In genomic region chr14:96352708-96353107, GRCh38 we compare ENCODE assay signal across 27 cellular contexts. TPM values are rescaled to one million over a fixed set of nuclear protein-coding genes. Genes with fewer than 3 reads are reported as not detected.
"Had no signal": no experiment of that assay in that cellular context is flagged by ENCODE, and none has a peak within 500 bp of the region (broad histone marks: within the 10 kb centered on the region; RNA-seq: fewer than 3 reads in every experiment).

No MANE protein-coding gene starts in this region.

- H3K4me3 Mint-ChIP-seq: activated CD4-positive, alpha-beta memory T cell treated with anti-CD3 and anti-CD28 coated beads for 36 hours; activated CD4-positive, alpha-beta T cell treated with anti-CD3 and anti-CD28 coated beads, Interleukin-2, amount 10 ng/mL, durations not matched to agents 7 days and 5 days; activated naive CD4-positive, alpha-beta T cell treated with anti-CD3 and anti-CD28 coated beads, Interleukin-2, amount 10 ng/mL, durations not matched to agents 7 days and 5 days; activated naive CD8-positive, alpha-beta T cell treated with anti-CD3 and anti-CD28 coated beads for 36 hours had no signal

- H3K4me3 ChIP-seq: SJCRH30 had no signal

- H3K27ac ChIP-seq: SJCRH30, VCaP had no signal

- H3K4me1 Mint-ChIP-seq: activated naive CD4-positive, alpha-beta T cell treated with anti-CD3 and anti-CD28 coated beads, Interleukin-2, amount 10 ng/mL, durations not matched to agents 7 days and 5 days had no signal

- H3K36me3 ChIP-seq: SJCRH30 had no signal

- H3K27me3 Mint-ChIP-seq: activated CD4-positive, alpha-beta memory T cell treated with anti-CD3 and anti-CD28 coated beads for 36 hours; activated CD4-positive, alpha-beta T cell treated with anti-CD3 and anti-CD28 coated beads, Interleukin-2, amount 10 ng/mL, durations not matched to agents 7 days and 5 days; activated naive CD4-positive, alpha-beta T cell treated with anti-CD3 and anti-CD28 coated beads, Interleukin-2, amount 10 ng/mL, durations not matched to agents 7 days and 5 days; activated naive CD8-positive, alpha-beta T cell treated with anti-CD3 and anti-CD28 coated beads for 36 hours had no signal

- ATAC-seq: Panc1 had no signal

- H3K27ac Mint-ChIP-seq: activated CD4-positive, alpha-beta memory T cell treated with anti-CD3 and anti-CD28 coated beads for 36 hours; activated CD4-positive, alpha-beta T cell treated with anti-CD3 and anti-CD28 coated beads, Interleukin-2, amount 10 ng/mL, durations not matched to agents 7 days and 5 days; activated naive CD4-positive, alpha-beta T cell treated with anti-CD3 and anti-CD28 coated beads, Interleukin-2, amount 10 ng/mL, durations not matched to agents 7 days and 5 days; activated naive CD8-positive, alpha-beta T cell treated with anti-CD3 and anti-CD28 coated beads for 36 hours; activated T-helper 2 cell treated with anti-CD3 and anti-CD28 coated beads, Interferon-gamma antibody, Interleukin-2, Interleukin-4, amounts not matched to agents 10 μg/mL and 5 μg/mL and 100 μg/mL, durations not matched to agents 14 hours and 24 hours and 36 hours had no signal

- H3K27me3 ChIP-seq: SJCRH30 had no signal

- H3K9me3 Mint-ChIP-seq: activated CD4-positive, alpha-beta memory T cell treated with anti-CD3 and anti-CD28 coated beads for 36 hours; activated naive CD4-positive, alpha-beta T cell treated with anti-CD3 and anti-CD28 coated beads, Interleukin-2, amount 10 ng/mL, durations not matched to agents 7 days and 5 days; activated T-helper 2 cell treated with anti-CD3 and anti-CD28 coated beads, Interferon-gamma antibody, Interleukin-2, Interleukin-4, amounts not matched to agents 10 μg/mL and 5 μg/mL and 100 μg/mL, durations not matched to agents 14 hours and 24 hours and 36 hours had no signal

- DNase-seq: activated CD4-positive, alpha-beta memory T cell treated with anti-CD3 and anti-CD28 coated beads for 36 hours; activated CD4-positive, alpha-beta T cell treated with anti-CD3 and anti-CD28 coated beads, Interleukin-2, amount 10 ng/mL, durations not matched to agents 7 days and 5 days; activated CD4-positive, CD25-positive, alpha-beta regulatory T cell; activated CD8-positive, alpha-beta memory T cell treated with anti-CD3 and anti-CD28 coated beads for 24 hours; activated gamma-delta T cell treated with Interleukin-2 at 50 U/mL for 16 hours; activated naive CD4-positive, alpha-beta T cell treated with anti-CD3 and anti-CD28 coated beads, Interleukin-2, amount 10 ng/mL, durations not matched to agents 7 days and 5 days; activated naive CD8-positive, alpha-beta T cell treated with anti-CD3 and anti-CD28 coated beads for 36 hours; activated T-cell treated with anti-CD3 and anti-CD28 coated beads, Interleukin-2, amount 50 U/mL, for 48 hours; aorta; central memory CD4-positive, alpha-beta T cell; MM.1S; NCI-H1105 treated with DMSO at 0.1 percent for 48 hours; NCI-H1436 treated with DMSO at 0.1 percent for 48 hours; NCI-H187; NCI-H2081; NCI-H510A treated with DMSO at 0.1 percent for 48 hours; NCI-H69; NK-92 treated with Interleukin-12 subunit alpha and Interleukin-12 subunit beta, amount 100 ng/mL, for 24 hours; OCI-M1; Right ventricle myocardium superior; RPMI8226; SJCRH30; SK-N-SH; T-helper 1 cell had no signal

RNA-seq across cellular contexts. Expression of gene AK7, which starts 39.2 kb away (rescaled TPM):
- total RNA-seq: SJCRH30 had no signal
